ENCODE assay signal across 33 cellular contexts in the genomic region with DNA sequence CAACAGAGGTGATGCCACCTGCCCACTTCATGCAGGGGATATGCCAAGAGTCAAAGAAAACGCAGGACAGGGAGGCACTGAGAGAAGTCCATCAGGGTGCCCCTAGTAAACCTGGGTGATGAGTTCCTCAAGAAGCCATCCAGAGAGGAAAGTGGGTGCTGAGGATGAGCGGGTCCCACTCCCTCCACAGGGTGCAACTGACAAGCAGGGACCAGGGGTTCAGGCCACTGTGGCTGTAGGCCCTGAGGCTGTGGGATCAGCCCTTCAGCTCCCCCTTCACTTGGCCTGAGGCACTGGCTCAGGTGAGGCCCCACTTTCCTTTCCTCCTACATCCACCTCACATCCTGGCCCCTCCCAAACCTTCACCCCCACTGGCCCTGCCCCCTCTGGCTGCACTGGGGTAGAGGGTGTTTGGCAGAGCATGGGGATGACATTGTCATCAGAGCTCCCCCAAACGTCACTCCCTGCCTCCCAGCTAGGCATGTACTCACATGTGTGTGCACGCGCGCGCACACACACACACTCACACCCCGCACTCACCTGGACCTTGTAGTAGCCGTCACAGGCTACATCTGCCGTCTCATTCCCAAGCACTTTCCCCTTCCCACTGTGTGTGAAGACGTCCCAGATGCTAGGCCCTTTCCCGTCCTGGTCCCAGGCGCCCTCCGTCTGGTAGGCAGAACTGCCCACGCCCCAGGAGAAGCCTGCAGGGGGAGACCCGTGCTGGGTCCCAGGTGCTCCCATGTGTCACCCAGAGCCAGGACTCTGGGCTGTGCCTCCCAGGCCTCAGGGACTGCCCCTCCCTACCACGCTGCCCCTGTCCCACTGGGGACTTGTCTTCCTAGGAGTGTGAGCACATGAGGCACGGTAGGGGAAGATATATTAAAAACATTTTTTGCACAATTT. TPM values are rescaled to one million over a fixed set of nuclear protein-coding genes. Genes with fewer than 3 reads are reported as not detected.
DNase-seq lines count a peak whose midpoint lies in the region; ATAC-seq and TF ChIP-seq lines count a peak whose summit lies in the region.
"Had no signal": no experiment of that assay in that cellular context is flagged by ENCODE, and none has a peak within 500 bp of the region (broad histone marks: within the 10 kb centered on the region; RNA-seq: fewer than 3 reads in every experiment).

No MANE protein-coding gene starts in this region.

- H3K9me3 ChIP-seq in right atrium auricular region, result no peaks in the 10 kb centered on the region
- H3K9me3 ChIP-seq in iPS-20b (ENCODE audit: insufficient read depth, low read depth, low read length), result no peaks in the 10 kb centered on the region
- no peaks in the 10 kb centered on the region for H3K9me3 ChIP-seq in SJCRH30 (replicated peaks)
- H3K9me3 ChIP-seq: sigmoid colon, tibial nerve had no signal

- H3K27ac ChIP-seq in right atrium auricular region (no peak overlapping the region), iPS-20b (ENCODE audit: low read length) (no peak overlapping the region), SJCRH30 (no peak overlapping the region)
- H3K27ac ChIP-seq: GM23248, sigmoid colon had no signal

- H3K9me3 Mint-ChIP-seq in activated T-helper 1 cell treated with anti-CD3 and anti-CD28 coated beads, Interleukin-12 subunit alpha, Interleukin-12 subunit beta, Interleukin-2, Interleukin-4 antibody, amounts not matched to agents 30 ng/mL and 10 ng/mL and 1 ng/mL, durations not matched to agents 14 hours and 24 hours and 36 hours, result no peaks in the 10 kb centered on the region
- H3K9me3 Mint-ChIP-seq: activated CD4-positive, alpha-beta memory T cell treated with anti-CD3 and anti-CD28 coated beads, Interleukin-2, amount 10 ng/mL, durations not matched to agents 7 days and 5 days; activated naive CD4-positive, alpha-beta T cell treated with anti-CD3 and anti-CD28 coated beads, Interleukin-2, amount 50 U/mL, for 72 hours; memory B cell; neural crest cell; T-helper 2 cell treated with Interferon-gamma antibody and Interleukin-4, amounts not matched to agents 5 μg/mL and 100 μg/mL, for 36 hours had no signal

- ATAC-seq in GM18868 (IDR thresholded peaks at IDR 0.05; ENCODE audit: unreplicated experiment), result no peak
- ATAC-seq: activated naive CD4-positive, alpha-beta T cell treated with anti-CD3 and anti-CD28 coated beads, Interleukin-2, amount 50 U/mL, for 72 hours; Panc1 had no signal

- no peaks in the 10 kb centered on the region for H3K36me3 ChIP-seq in right atrium auricular region
- H3K36me3 ChIP-seq in iPS-20b (ENCODE audit: insufficient read depth, low read depth, low read length), result no peaks in the 10 kb centered on the region
- H3K36me3 ChIP-seq in SJCRH30, result no peaks in the 10 kb centered on the region
- H3K36me3 ChIP-seq: sigmoid colon, tibial nerve had no signal

- H3K27ac Mint-ChIP-seq in activated T-helper 1 cell treated with anti-CD3 and anti-CD28 coated beads, Interleukin-12 subunit alpha, Interleukin-12 subunit beta, Interleukin-2, Interleukin-4 antibody, amounts not matched to agents 30 ng/mL and 10 ng/mL and 1 ng/mL, durations not matched to agents 14 hours and 24 hours and 36 hours, result no peak overlapping the region
- H3K27ac Mint-ChIP-seq: activated CD4-positive, alpha-beta memory T cell treated with anti-CD3 and anti-CD28 coated beads, Interleukin-2, amount 10 ng/mL, durations not matched to agents 7 days and 5 days; memory B cell; T-helper 2 cell treated with Interferon-gamma antibody and Interleukin-4, amounts not matched to agents 5 μg/mL and 100 μg/mL, for 36 hours had no signal

- peaks cover 0 to 8% of the 10 kb centered on the region in 2 donors for H3K4me1 ChIP-seq in right atrium auricular region
- peaks cover 20% of the 10 kb centered on the region for H3K4me1 ChIP-seq in iPS-20b (ENCODE audit: insufficient read depth, low read length)
- peaks cover 14% of the 10 kb centered on the region; the same call in 1 of the 2 replicates for H3K4me1 ChIP-seq in SJCRH30

- H3K4me1 Mint-ChIP-seq in activated T-helper 1 cell treated with anti-CD3 and anti-CD28 coated beads, Interleukin-12 subunit alpha, Interleukin-12 subunit beta, Interleukin-2, Interleukin-4 antibody, amounts not matched to agents 30 ng/mL and 10 ng/mL and 1 ng/mL, durations not matched to agents 14 hours and 24 hours and 36 hours (ENCODE audit: low read depth), result peaks cover 12% of the 10 kb centered on the region

- no peaks in the 10 kb centered on the region for H3K36me3 Mint-ChIP-seq in activated T-helper 1 cell treated with anti-CD3 and anti-CD28 coated beads, Interleukin-12 subunit alpha, Interleukin-12 subunit beta, Interleukin-2, Interleukin-4 antibody, amounts not matched to agents 30 ng/mL and 10 ng/mL and 1 ng/mL, durations not matched to agents 14 hours and 24 hours and 36 hours (ENCODE audit: low read depth)
- H3K36me3 Mint-ChIP-seq: activated naive CD4-positive, alpha-beta T cell treated with anti-CD3 and anti-CD28 coated beads, Interleukin-2, amount 50 U/mL, for 72 hours; memory B cell had no signal

- peak overlapping the region; percentile 71; the same call in 1 of the 2 replicates for H3K9ac ChIP-seq in iPS-20b (ENCODE audit: low read depth, low read length)
- H3K9ac ChIP-seq: GM23248 had no signal

- H3K4me3 Mint-ChIP-seq in activated T-helper 1 cell treated with anti-CD3 and anti-CD28 coated beads, Interleukin-12 subunit alpha, Interleukin-12 subunit beta, Interleukin-2, Interleukin-4 antibody, amounts not matched to agents 30 ng/mL and 10 ng/mL and 1 ng/mL, durations not matched to agents 14 hours and 24 hours and 36 hours, result no peak overlapping the region
- H3K4me3 Mint-ChIP-seq: activated CD4-positive, alpha-beta memory T cell treated with anti-CD3 and anti-CD28 coated beads, Interleukin-2, amount 10 ng/mL, durations not matched to agents 7 days and 5 days; memory B cell; neural crest cell; T-helper 2 cell treated with Interferon-gamma antibody and Interleukin-4, amounts not matched to agents 5 μg/mL and 100 μg/mL, for 36 hours had no signal

- peaks cover 2% of the 10 kb centered on the region for H3K27me3 Mint-ChIP-seq in activated T-helper 1 cell treated with anti-CD3 and anti-CD28 coated beads, Interleukin-12 subunit alpha, Interleukin-12 subunit beta, Interleukin-2, Interleukin-4 antibody, amounts not matched to agents 30 ng/mL and 10 ng/mL and 1 ng/mL, durations not matched to agents 14 hours and 24 hours and 36 hours (ENCODE audit: insufficient read depth)
- H3K27me3 Mint-ChIP-seq: memory B cell had no signal

- H3K4me3 ChIP-seq in right atrium auricular region (no peak overlapping the region), iPS-20b (ENCODE audit: low read length) (no peak overlapping the region), SJCRH30 (no peak overlapping the region)
- H3K4me3 ChIP-seq: GM23248, sigmoid colon, tibial nerve had no signal

- intact Hi-C loops in cardiac septum (cut with DNase I), result no loop called here
- intact Hi-C loops in posterior vena cava (cut with DNase I), result no loop called here
- intact Hi-C loops in activated T-helper 1 cell treated with anti-CD3 and anti-CD28 coated beads, Interleukin-12 subunit alpha, Interleukin-12 subunit beta, Interleukin-2, Interleukin-4 antibody, amounts not matched to agents 30 ng/mL and 10 ng/mL and 1 ng/mL, durations not matched to agents 14 hours and 24 hours and 36 hours (cut with micrococcal nuclease), result no loop called here

- DNase-seq in right atrium auricular region (ENCODE audit: low spot score) (peak; percentile 34), cardiac septum (ENCODE audit: low spot score) (no peak), posterior vena cava (ENCODE audit: low spot score) (peak; percentile 62), SJCRH30 (no peak), NCI-H146 (lab: John Stamatoyannopoulos, UW) (no peak)
- DNase-seq in activated T-helper 1 cell treated with anti-CD3 and anti-CD28 coated beads, Interleukin-12 subunit alpha, Interleukin-12 subunit beta, Interleukin-2, Interleukin-4 antibody, amounts not matched to agents 30 ng/mL and 10 ng/mL and 1 ng/mL, durations not matched to agents 14 hours and 24 hours and 36 hours (ENCODE audit: low spot score), result no peak
- DNase-seq: activated CD4-positive, alpha-beta memory T cell treated with anti-CD3 and anti-CD28 coated beads, Interleukin-2, amount 10 ng/mL, durations not matched to agents 7 days and 5 days; activated effector memory CD4-positive, alpha-beta T cell treated with Interleukin-2 at 50 U/mL for 16 hours; activated T-cell treated with anti-CD3 and anti-CD28 coated beads for 4 hours; anterior cingulate cortex; Calu3; DMS79; GDM1; GM23248; Karpas-422; NCI-H1436; NCI-H2107; NCI-H345; NCI-H69; Right ventricle myocardium superior; sigmoid colon; stimulated activated CD4-positive, alpha-beta T cell treated with anti-CD3 and anti-CD28 coated beads, Interleukin-15, amount 100 ng/mL, for 24 hours; stimulated activated CD4-positive, alpha-beta T cell treated with anti-CD3 and anti-CD28 coated beads, Interleukin-4, amount 100 ng/mL, for 4 hours had no signal

- H3K27me3 ChIP-seq in right atrium auricular region (no peaks in the 10 kb centered on the region), iPS-20b (ENCODE audit: insufficient read depth, low read length) (no peaks in the 10 kb centered on the region), SJCRH30 (no peaks in the 10 kb centered on the region)
- H3K27me3 ChIP-seq: sigmoid colon, tibial nerve had no signal

- no peak for TF ChIP-seq CTCF in right atrium auricular region (IDR thresholded peaks at IDR 0.05)

RNA-seq across cellular contexts. Expression of a gene that starts 1.4 kb away (rescaled TPM):
- not detected for total RNA-seq in right atrium auricular region
- total RNA-seq in cardiac septum, result not detected
- not detected for total RNA-seq in posterior vena cava
- 1.8 and 2.0 TPM in 2 replicates for total RNA-seq in SJCRH30 (2014; rRNA removed; shearing (Covaris generic))
- total RNA-seq in activated T-helper 1 cell treated with anti-CD3 and anti-CD28 coated beads, Interleukin-12 subunit alpha, Interleukin-12 subunit beta, Interleukin-2, Interleukin-4 antibody, amounts not matched to agents 30 ng/mL and 10 ng/mL and 1 ng/mL, durations not matched to agents 14 hours and 24 hours and 36 hours, result not detected in 2 replicates
- total RNA-seq: activated CD4-positive, alpha-beta memory T cell treated with anti-CD3 and anti-CD28 coated beads, Interleukin-2, amount 10 ng/mL, durations not matched to agents 7 days and 5 days; activated naive CD4-positive, alpha-beta T cell treated with anti-CD3 and anti-CD28 coated beads, Interleukin-2, amount 50 U/mL, for 72 hours; endothelial cell of umbilical vein; GM23248; left lobe of liver; Right ventricle myocardium superior; sigmoid colon had no signal

RNA-seq across cellular contexts. Expression of a gene that starts 59.3 kb away (rescaled TPM):
- total RNA-seq in right atrium auricular region, result under 1 TPM; 0.89 to 0.98 TPM
- total RNA-seq in cardiac septum, result 3.7 TPM
- 1 to 10 TPM; 6.4 to 7.5 TPM for total RNA-seq in posterior vena cava
- total RNA-seq in SJCRH30 (2014; rRNA removed; shearing (Covaris generic)), result 53.4 and 61.8 TPM in 2 replicates
- 37.5 and 42.2 TPM in 2 replicates for total RNA-seq in activated T-helper 1 cell treated with anti-CD3 and anti-CD28 coated beads, Interleukin-12 subunit alpha, Interleukin-12 subunit beta, Interleukin-2, Interleukin-4 antibody, amounts not matched to agents 30 ng/mL and 10 ng/mL and 1 ng/mL, durations not matched to agents 14 hours and 24 hours and 36 hours

RNA-seq across cellular contexts. Expression of a gene that starts 59.7 kb away (rescaled TPM):
- total RNA-seq in right atrium auricular region, result 1,000 to 10,000 TPM; 2,054 to 2,622 TPM
- 1,100 TPM for total RNA-seq in cardiac septum
- 1,000 to 10,000 TPM; 1,740 to 1,819 TPM for total RNA-seq in posterior vena cava
- total RNA-seq in SJCRH30 (2014; rRNA removed; shearing (Covaris generic)), result 6,637 and 6,933 TPM in 2 replicates
- total RNA-seq in activated T-helper 1 cell treated with anti-CD3 and anti-CD28 coated beads, Interleukin-12 subunit alpha, Interleukin-12 subunit beta, Interleukin-2, Interleukin-4 antibody, amounts not matched to agents 30 ng/mL and 10 ng/mL and 1 ng/mL, durations not matched to agents 14 hours and 24 hours and 36 hours, result 3,069 and 3,091 TPM in 2 replicates

Comparison
In these comparisons a context has a peak if more than half of its experiments do, and no peak if none do; other contexts are left out.
1. DNase-seq: peak in right atrium auricular region (single experiment) and posterior vena cava (single experiment); none in cardiac septum (single experiment), SJCRH30 (0 of 2), NCI-H146 (single experiment) and activated T-helper 1 cell treated with anti-CD3 and anti-CD28 coated beads, Interleukin-12 subunit alpha, Interleukin-12 subunit beta, Interleukin-2, Interleukin-4 antibody, amounts not matched to agents 30 ng/mL and 10 ng/mL and 1 ng/mL, durations not matched to agents 14 hours and 24 hours and 36 hours (single experiment).